18 cellular contexts compared by ENCODE assay signal in the genomic region with DNA sequence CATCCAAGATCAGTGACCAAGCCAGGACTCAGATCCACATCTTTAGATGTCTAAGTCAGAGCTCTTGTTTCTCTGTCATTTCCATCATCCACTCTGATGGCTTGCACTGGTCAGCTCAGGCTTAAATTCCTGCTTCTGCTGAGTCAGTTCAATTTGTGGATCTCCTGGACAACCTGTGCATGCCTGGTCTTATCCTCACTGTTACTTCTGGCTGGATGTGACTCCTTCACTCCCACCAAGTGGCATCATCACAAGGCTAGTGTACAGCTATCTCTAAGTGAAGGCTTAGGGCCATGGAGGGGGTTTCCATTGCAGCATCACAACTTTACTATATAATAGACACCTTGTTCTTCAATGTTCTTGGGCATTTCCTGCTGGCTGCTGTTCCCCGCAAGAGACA.
A peak's percentile ranks its signal among the peaks of the same experiment; 100 is the strongest.
DNase-seq lines count a peak whose midpoint lies in the region; ATAC-seq, FAIRE-seq and TF ChIP-seq lines count a peak whose summit lies in the region.
"Had no signal": no experiment of that assay in that cellular context is flagged by ENCODE, and none has a peak within 500 bp of the region (broad histone marks: within the 10 kb centered on the region; RNA-seq: fewer than 3 reads in every experiment).

No MANE protein-coding gene starts in this region.

- H3K27ac ChIP-seq in HepG2 (ENCODE audit: extremely low read length, insufficient read depth, low read length) (no peak overlapping the region), right lobe of liver (no peak overlapping the region), GM12878 (ENCODE audit: control insufficient read depth, insufficient read depth) (no peak overlapping the region), foreskin keratinocyte (no peak overlapping the region)

- H3K9me3 ChIP-seq in HepG2 (ENCODE audit: low read length) (no peaks in the 10 kb centered on the region), right lobe of liver (no peaks in the 10 kb centered on the region), GM12878 (replicated peaks; ENCODE audit: control insufficient read depth, insufficient read depth, low read length) (no peaks in the 10 kb centered on the region)
- H3K9me3 ChIP-seq: HAP-1 had no signal

- H3K9ac ChIP-seq in HepG2 (ENCODE audit: insufficient read depth, low read depth, low read length) (no peak overlapping the region), GM12878 (ENCODE audit: control insufficient read depth, insufficient read depth, low read length) (no peak overlapping the region)

- no peak overlapping the region for H3K4me2 ChIP-seq in HepG2 (ENCODE audit: low read depth, low read length)
- H3K4me2 ChIP-seq in GM12878 (ENCODE audit: control insufficient read depth, insufficient read depth) = no peak overlapping the region

- SMC1A ChIA-PET in GM12878 (lab: Charles Lee; ENCODE audit: uncharacterized antibody, unreplicated experiment) = no interaction called here

- 0% methylated on average over 1 of the region's 1 CpG for WGBS in HepG2 (ENCODE audit: low lambda C conversion rate)
- WGBS in right lobe of liver (ENCODE audit: insufficient coverage, low coverage, low lambda C conversion rate, missing lambda C conversion rate) = 56% methylated on average over 1 of the region's 1 CpG
- 0% methylated on average over 1 of the region's 1 CpG for WGBS in GM12878 (ENCODE audit: insufficient coverage, insufficient replicate concordance, low lambda C conversion rate, missing lambda C conversion rate)

- H2AFZ ChIP-seq in HepG2 (ENCODE audit: low read length) (no peak overlapping the region), GM12878 (ENCODE audit: control insufficient read depth, low read depth, low read length) (no peak overlapping the region)

- TF ChIP-seq RAD21 in HepG2 (CRISPR knock-in tag; IDR thresholded peaks at IDR 0.05) (no peak), GM12878 (IDR thresholded peaks at IDR 0.05; ENCODE audit: insufficient read depth, low read depth, low read length) (no peak)

- no peaks in the 10 kb centered on the region for H4K20me1 ChIP-seq in HepG2 (ENCODE audit: insufficient read depth, low read length)
- no peaks in the 10 kb centered on the region for H4K20me1 ChIP-seq in GM12878 (ENCODE audit: control insufficient read depth, insufficient read depth)

- TF ChIP-seq POLR2A in HepG2 (IDR thresholded peaks at IDR 0.05; ENCODE audit: insufficient read depth in 1 of 2, low read depth in 2 of 2, low read length in 2 of 2) (no peak), right lobe of liver (IDR thresholded peaks at IDR 0.05) (no peak), GM12878 (IDR thresholded peaks at IDR 0.05; ENCODE audit: low read depth, low read length) (no peak)

- TF ChIP-seq CTCF in HepG2 (CRISPR knock-in tag; IDR thresholded peaks at IDR 0.05) (no peak), right lobe of liver (IDR thresholded peaks at IDR 0.05) (no peak), GM12878 (IDR thresholded peaks at IDR 0.05 in 2 of 3, conservative IDR thresholded peaks at IDR 0.05 in 1 of 3; ENCODE audit: control insufficient read depth in 2 of 3, extremely low read depth in 1 of 3, insufficient read depth in 1 of 3, low read depth in 3 of 3, low read length in 3 of 3) (no peak), foreskin keratinocyte (conservative IDR thresholded peaks at IDR 0.05) (no peak)

- H3K4me1 ChIP-seq in HepG2 (ENCODE audit: insufficient read depth, low read length) = no peaks in the 10 kb centered on the region
- H3K4me1 ChIP-seq in right lobe of liver = no peaks in the 10 kb centered on the region
- H3K4me1 ChIP-seq in GM12878 (ENCODE audit: control insufficient read depth, insufficient read depth, low read length) = no peaks in the 10 kb centered on the region
- no peaks in the 10 kb centered on the region for H3K4me1 ChIP-seq in foreskin keratinocyte
- H3K4me1 ChIP-seq: HAP-1 had no signal

- no peak for FAIRE-seq in HepG2 (lab: Jason Lieb, UNC)
- no peak for FAIRE-seq in GM12878 (lab: Jason Lieb, UNC)
- FAIRE-seq: GM12892, H54 had no signal

- H3K27me3 ChIP-seq in HepG2 (ENCODE audit: control insufficient read depth in 1 of 2, insufficient read depth in 2 of 2, low read length in 2 of 2) = peaks cover 1 to 10% of the 10 kb centered on the region in 2 experiments; a peak in 2 of 5 replicates
- no peaks in the 10 kb centered on the region for H3K27me3 ChIP-seq in right lobe of liver
- peaks cover 3 to 4% of the 10 kb centered on the region in 2 experiments; a peak in 3 of 4 replicates for H3K27me3 ChIP-seq in GM12878 (replicated peaks in 1 of 2; ENCODE audit: control insufficient read depth in 2 of 2, insufficient read depth in 2 of 2, low read length in 1 of 2)
- H3K27me3 ChIP-seq in foreskin keratinocyte = peaks cover 19% of the 10 kb centered on the region

- in situ Hi-C loops in HepG2 (cut with HindIII; ENCODE audit: extremely low pct_ligation_motif_present, low pct_unique_long_range_greater_than_20kb) (no loop called here), GM12878 (cut with MboI) (no loop called here)

- BruUV-seq in HepG2 (replicated peaks; lab: Mats Ljungman, UMichigan) (no TSS peak), GM12878 (replicated peaks; lab: Mats Ljungman, UMichigan) (no TSS peak)

- H3K4me3 ChIP-seq in HepG2 (replicated peaks in 1 of 3; ENCODE audit: insufficient read depth in 1 of 3, low read depth in 2 of 3, low read length in 3 of 3) (no peak overlapping the region), right lobe of liver (no peak overlapping the region), GM12878 (no peak overlapping the region)
- H3K4me3 ChIP-seq: HAP-1 had no signal

- RAD21 ChIA-PET in GM12878 (lab: Charles Lee; ENCODE audit: unreplicated experiment) = no interaction called here

- CTCF ChIA-PET in HepG2 (lab: Yijun Ruan, JAX; ENCODE audit: low intra/inter-chr PET ratio, low total read pairs) = no interaction called here
- CTCF ChIA-PET in GM12878 (lab: Yijun Ruan, JAX) = interaction anchor here (1.1 kb wide), 1 partner anchor 44 kb away, joined by 7 read pairs; no protein-coding TSS in a partner anchor

- H3K36me3 ChIP-seq in HepG2 (replicated peaks in 1 of 2; ENCODE audit: control insufficient read depth in 1 of 2, insufficient read depth in 2 of 2, low read length in 2 of 2) (no peaks in the 10 kb centered on the region), right lobe of liver (no peaks in the 10 kb centered on the region), GM12878 (ENCODE audit: control insufficient read depth in 2 of 2, insufficient read depth in 2 of 2, low read length in 1 of 2) (no peaks in the 10 kb centered on the region)
- H3K36me3 ChIP-seq: HAP-1 had no signal

- intact Hi-C loops in HepG2 (cut with micrococcal nuclease; ENCODE audit: unreplicated experiment) (no loop called here), right lobe of liver (cut with DNase I) (no loop called here), GM12878 (cut with micrococcal nuclease; ENCODE audit: unreplicated experiment) (no loop called here)

- TF ChIP-seq EP300 in HepG2 (IDR thresholded peaks at IDR 0.05; ENCODE audit: low read depth in 2 of 2, low read length in 2 of 2) (no peak), HepG2 (CRISPR knock-in tag; IDR thresholded peaks at IDR 0.05; ENCODE audit: borderline replicate concordance) (no peak), GM12878 (IDR thresholded peaks at IDR 0.05; ENCODE audit: borderline replicate concordance in 1 of 2, control insufficient read depth in 1 of 2, low read depth in 2 of 2, low read length in 2 of 2) (no peak)

- POLR2A ChIA-PET in HepG2 (lab: Yijun Ruan, JAX) (no interaction called here), GM12878 (lab: Charles Lee) (no interaction called here)

- DNase-seq in HepG2 (ENCODE audit: low spot score) (no peak), right lobe of liver (no peak), GM12878 (ENCODE audit: low read depth, low spot score) (no peak), foreskin keratinocyte (peak in 1 of 2 donors; percentile 33), HCEC 1CT (no peak)
- DNase-seq: 8988T; C1 segment of cervical spinal cord; Calu3; CD4-positive, alpha-beta memory T cell; COR-L47; DMS53; DMS79 treated with DMSO at 0.1 percent for 48 hours; GF-D8; GOT3 had no signal

- H3K79me2 ChIP-seq in HepG2 (ENCODE audit: insufficient read depth, low read length) (no peaks in the 10 kb centered on the region), GM12878 (ENCODE audit: control insufficient read depth, insufficient read depth, low read length) (no peaks in the 10 kb centered on the region)

- no peak for ATAC-seq in HepG2
- ATAC-seq in right lobe of liver = no peak
- peak; percentile 21; the same call in 1 of the 3 replicates for ATAC-seq in GM12878
- peak; percentile 69 for ATAC-seq in foreskin keratinocyte
- ATAC-seq in activated CD4-positive, CD25-positive, alpha-beta regulatory T cell treated with anti-CD3 and anti-CD28 coated beads, Interleukin-2, amount 50 U/mL, for 24 hours = no peak

TF ChIP-seq in HepG2, 621 proteins besides CTCF, POLR2A, EP300 and RAD21 (continues in another document):
- TF ChIP-seq ZNF816 (CRISPR knock-in tag; IDR thresholded peaks at IDR 0.05; ENCODE audit: borderline replicate concordance) = no peak
- TF ChIP-seq SUZ12 (IDR thresholded peaks at IDR 0.05; ENCODE audit: low read depth, low read length) = no peak
- no peak for TF ChIP-seq MIXL1 (CRISPR knock-in tag; IDR thresholded peaks at IDR 0.05)
- TF ChIP-seq RAD51 (IDR thresholded peaks at IDR 0.05; ENCODE audit: borderline replicate concordance) = no peak

TF ChIP-seq in GM12878, 131 proteins besides CTCF, POLR2A, EP300 and RAD21 (continues in another document):
- TF ChIP-seq MYB (IDR thresholded peaks at IDR 0.05; ENCODE audit: borderline replicate concordance, low read depth, low read length) = no peak
- TF ChIP-seq, protein P1, sequence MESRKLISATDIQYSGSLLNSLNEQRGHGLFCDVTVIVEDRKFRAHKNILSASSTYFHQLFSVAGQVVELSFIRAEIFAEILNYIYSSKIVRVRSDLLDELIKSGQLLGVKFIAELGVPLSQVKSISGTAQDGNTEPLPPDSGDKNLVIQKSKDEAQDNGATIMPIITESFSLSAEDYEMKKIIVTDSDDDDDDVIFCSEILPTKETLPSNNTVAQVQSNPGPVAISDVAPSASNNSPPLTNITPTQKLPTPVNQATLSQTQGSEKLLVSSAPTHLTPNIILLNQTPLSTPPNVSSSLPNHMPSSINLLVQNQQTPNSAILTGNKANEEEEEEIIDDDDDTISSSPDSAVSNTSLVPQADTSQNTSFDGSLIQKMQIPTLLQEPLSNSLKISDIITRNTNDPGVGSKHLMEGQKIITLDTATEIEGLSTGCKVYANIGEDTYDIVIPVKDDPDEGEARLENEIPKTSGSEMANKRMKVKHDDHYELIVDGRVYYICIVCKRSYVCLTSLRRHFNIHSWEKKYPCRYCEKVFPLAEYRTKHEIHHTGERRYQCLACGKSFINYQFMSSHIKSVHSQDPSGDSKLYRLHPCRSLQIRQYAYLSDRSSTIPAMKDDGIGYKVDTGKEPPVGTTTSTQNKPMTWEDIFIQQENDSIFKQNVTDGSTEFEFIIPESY (IDR thresholded peaks at IDR 0.05) = no peak
- no peak for TF ChIP-seq SRF (IDR thresholded peaks at IDR 0.05; ENCODE audit: low read depth in 2 of 2, low read length in 2 of 2)
- no peak for TF ChIP-seq SREBF1 (IDR thresholded peaks at IDR 0.05; ENCODE audit: low read length)
- TF ChIP-seq ZSCAN29 (IDR thresholded peaks at IDR 0.05) = no peak
- no peak for TF ChIP-seq RELA (IDR thresholded peaks at IDR 0.05; ENCODE audit: borderline replicate concordance, partially characterized antibody)
- no peak for TF ChIP-seq HDGF (IDR thresholded peaks at IDR 0.05)

Comparison
In these comparisons a context has a peak if more than half of its experiments do, and no peak if none do; other contexts are left out.
1. ATAC-seq: peak in GM12878 (single experiment) and foreskin keratinocyte (single experiment); none in HepG2 (single experiment), right lobe of liver (0 of 4) and activated CD4-positive, CD25-positive, alpha-beta regulatory T cell treated with anti-CD3 and anti-CD28 coated beads, Interleukin-2, amount 50 U/mL, for 24 hours (0 of 2).